In the genomic region with DNA sequence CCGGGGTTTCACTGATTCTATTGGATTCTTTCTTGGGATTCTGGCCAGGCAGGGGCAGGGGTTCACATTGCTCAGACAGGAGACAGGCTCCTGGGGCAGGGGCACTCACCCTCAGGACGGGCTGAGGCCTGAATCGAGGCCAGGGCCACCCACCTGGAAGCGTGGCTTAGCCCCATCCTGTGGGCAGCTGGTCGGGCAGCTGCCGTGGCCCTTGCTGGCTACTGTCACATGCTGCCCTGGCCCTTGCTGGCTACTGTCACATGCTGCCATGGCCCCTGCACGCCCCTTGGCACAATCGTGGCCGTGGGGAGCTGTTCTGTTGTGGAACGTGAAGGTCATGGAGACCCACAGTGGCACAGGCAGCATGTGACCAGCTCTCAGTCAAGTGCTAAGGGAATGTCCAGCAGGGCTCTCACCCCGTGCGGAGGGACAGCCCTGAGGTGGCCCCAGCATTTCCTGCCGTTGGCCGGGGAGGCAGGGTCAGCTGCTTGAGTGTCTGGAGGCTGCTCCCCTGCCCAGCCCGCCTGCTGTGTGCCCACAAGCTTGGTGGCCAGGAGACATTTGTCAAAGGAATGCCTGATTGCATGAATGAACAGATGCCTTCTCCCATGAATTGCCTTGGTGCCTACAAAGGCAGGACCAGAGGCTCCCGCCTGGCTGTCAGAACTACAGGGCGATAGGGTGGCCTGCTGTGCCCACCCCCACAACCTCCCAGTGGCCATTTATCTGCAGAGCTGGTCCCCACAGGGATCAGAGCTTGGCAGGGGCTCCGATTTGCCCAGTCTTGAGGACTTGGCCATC, we compare ENCODE assay signal across 25 cellular contexts.
"Had no signal": no experiment of that assay in that cellular context is flagged by ENCODE, and none has a peak within 500 bp of the region (broad histone marks: within the 10 kb centered on the region; RNA-seq: fewer than 3 reads in every experiment).

No MANE protein-coding gene starts in this region.

- H3K9me3 Mint-ChIP-seq: activated naive CD4-positive, alpha-beta T cell treated with anti-CD3 and anti-CD28 coated beads for 36 hours; activated naive CD8-positive, alpha-beta T cell treated with anti-CD3 and anti-CD28 coated beads, Interleukin-2, amount 10 ng/mL, durations not matched to agents 7 days and 5 days; naive thymus-derived CD4-positive, alpha-beta T cell; neural crest cell had no signal

- FAIRE-seq: bronchial epithelial cell had no signal

- H3K27ac ChIP-seq: coronary artery, epithelial cell of prostate, lower lobe of right lung, sigmoid colon, testis, vagina had no signal

- H3K4me3 ChIP-seq: coronary artery, lower lobe of right lung, mucosa of descending colon, sigmoid colon, testis, vagina had no signal

- H3K27ac Mint-ChIP-seq: activated naive CD4-positive, alpha-beta T cell treated with anti-CD3 and anti-CD28 coated beads for 36 hours; activated naive CD8-positive, alpha-beta T cell treated with anti-CD3 and anti-CD28 coated beads, Interleukin-2, amount 10 ng/mL, durations not matched to agents 7 days and 5 days; naive thymus-derived CD4-positive, alpha-beta T cell had no signal

- H3K4me1 Mint-ChIP-seq: activated naive CD8-positive, alpha-beta T cell treated with anti-CD3 and anti-CD28 coated beads, Interleukin-2, amount 10 ng/mL, durations not matched to agents 7 days and 5 days had no signal

- ATAC-seq: lower lobe of right lung; mucosa of descending colon; naive thymus-derived CD4-positive, alpha-beta T cell had no signal

- H3K9me3 ChIP-seq: lower lobe of right lung, mucosa of descending colon, sigmoid colon, testis, vagina had no signal

- DNase-seq: activated CD4-positive, alpha-beta T cell treated with anti-CD3 and anti-CD28 coated beads for 1 hour; activated CD4-positive, alpha-beta T cell treated with anti-CD3 and anti-CD28 coated beads, Interleukin-2, amount 50 U/mL, for 4 hours; activated effector memory CD4-positive, alpha-beta T cell treated with Interleukin-2 at 50 U/mL for 16 hours; activated naive CD4-positive, alpha-beta T cell treated with anti-CD3 and anti-CD28 coated beads for 36 hours; activated naive CD8-positive, alpha-beta T cell treated with anti-CD3 and anti-CD28 coated beads, Interleukin-2, amount 10 ng/mL, durations not matched to agents 7 days and 5 days; activated T-cell treated with anti-CD3 and anti-CD28 coated beads, Interleukin-2, amount 50 U/mL, for 48 hours; amniotic stem cell; cerebellar nuclear complex; lower lobe of right lung; mesendoderm; mucosa of descending colon; naive thymus-derived CD4-positive, alpha-beta T cell; posterior cingulate gyrus; sigmoid colon; stimulated activated CD4-positive, alpha-beta T cell treated with anti-CD3 and anti-CD28 coated beads, Interleukin-4, amount 100 ng/mL, for 1 hour; stimulated activated naive CD4-positive, alpha-beta T cell; T-helper 1 cell; T-helper 9 cell; testis; trophoblast cell had no signal

- H3K36me3 Mint-ChIP-seq: activated naive CD8-positive, alpha-beta T cell treated with anti-CD3 and anti-CD28 coated beads, Interleukin-2, amount 10 ng/mL, durations not matched to agents 7 days and 5 days; naive thymus-derived CD4-positive, alpha-beta T cell had no signal

- H3K4me3 Mint-ChIP-seq: activated naive CD4-positive, alpha-beta T cell treated with anti-CD3 and anti-CD28 coated beads for 36 hours; activated naive CD8-positive, alpha-beta T cell treated with anti-CD3 and anti-CD28 coated beads, Interleukin-2, amount 10 ng/mL, durations not matched to agents 7 days and 5 days; neural crest cell had no signal

- H3K27me3 ChIP-seq: testis had no signal

- H3K36me3 ChIP-seq: lower lobe of right lung, sigmoid colon, vagina had no signal
